15 cellular contexts compared by ENCODE assay signal in the genomic region with DNA sequence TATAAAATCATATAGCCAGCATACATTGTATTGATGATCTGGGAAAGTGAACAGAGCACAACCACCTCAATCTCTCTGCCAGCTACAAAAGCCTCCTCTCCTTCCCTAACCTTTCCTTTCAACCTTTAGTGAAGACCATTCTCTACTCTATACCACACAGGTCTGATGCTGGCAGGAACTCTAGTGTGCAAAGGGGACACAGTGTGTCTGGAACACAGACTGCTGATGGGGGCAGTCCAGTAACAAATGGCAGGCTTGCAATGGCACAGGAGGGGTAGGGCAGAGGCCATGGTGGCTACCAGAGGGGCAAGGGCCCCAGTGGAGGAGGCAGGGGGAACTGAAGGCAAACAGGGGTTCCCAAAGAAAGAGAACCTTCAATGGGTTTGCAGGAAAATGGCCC. TPM values are rescaled to one million over a fixed set of nuclear protein-coding genes. Genes with fewer than 3 reads are reported as not detected.
DNase-seq lines count a peak whose midpoint lies in the region; ATAC-seq, FAIRE-seq and TF ChIP-seq lines count a peak whose summit lies in the region.
"Had no signal": no experiment of that assay in that cellular context is flagged by ENCODE, and none has a peak within 500 bp of the region (broad histone marks: within the 10 kb centered on the region; RNA-seq: fewer than 3 reads in every experiment).

No MANE protein-coding gene starts in this region.

- no peak overlapping the region for H3K4me3 ChIP-seq in heart left ventricle
- no peak overlapping the region for H3K4me3 ChIP-seq in mesendoderm (ENCODE audit: low read length)
- H3K4me3 ChIP-seq: GM12878, GM23248 had no signal

- H3K36me3 ChIP-seq in heart left ventricle = peaks cover 0 to 53% (median 38%) of the 10 kb centered on the region in 9 donors
- H3K36me3 ChIP-seq in mesendoderm (ENCODE audit: control insufficient read depth, insufficient read depth, low read length) = no peaks in the 10 kb centered on the region

- no peak overlapping the region for H3K27ac ChIP-seq in heart left ventricle
- no peak overlapping the region for H3K27ac ChIP-seq in mesendoderm (ENCODE audit: low read depth, low read length)
- H3K27ac ChIP-seq: 22Rv1, GM23248 had no signal

- peaks cover 4 to 17% (median 7%) of the 10 kb centered on the region in 5 experiments for H3K9me3 Mint-ChIP-seq in brain

- H3K4me1 Mint-ChIP-seq in brain = peaks cover 30% of the 10 kb centered on the region

- H3K4me2 ChIP-seq in mesendoderm (ENCODE audit: low read length) = no peak overlapping the region

- no peak overlapping the region for H2AK5ac ChIP-seq in mesendoderm (ENCODE audit: low read length)

- H2BK5ac ChIP-seq in mesendoderm (ENCODE audit: low read length) = no peak overlapping the region

- no peak overlapping the region for H3K56ac ChIP-seq in mesendoderm (ENCODE audit: low read length)

- H2BK120ac ChIP-seq in mesendoderm (ENCODE audit: low read depth, low read length) = no peak overlapping the region

- peak in 3 of 4 donors; percentile 32 to 51 (median 45) for ATAC-seq in heart left ventricle
- no peak for ATAC-seq in Right ventricle myocardium superior (ENCODE audit: poor library complexity)
- no peak for ATAC-seq in GM21825 (IDR thresholded peaks at IDR 0.05; ENCODE audit: unreplicated experiment)
- ATAC-seq: GM12878 had no signal

- no peaks in the 10 kb centered on the region for H3K9me3 ChIP-seq in heart left ventricle

- DNase-seq in heart left ventricle = peak in 1 of 5 donors; percentile 37
- DNase-seq in Right ventricle myocardium superior = no peak
- DNase-seq in mesendoderm = no peak
- no peak for DNase-seq in urothelium cell line (ENCODE audit: low spot score)
- DNase-seq in middle frontal gyrus (ENCODE audit: extremely low spot score, low spot score) = no peak
- DNase-seq in DMS79 (lab: John Stamatoyannopoulos, UW) = no peak
- DNase-seq: CD4-positive, CD25-positive, alpha-beta regulatory T cell; DMS53; GM23248; H7 had no signal

- no peak for TF ChIP-seq POLR2A in heart left ventricle (IDR thresholded peaks at IDR 0.05)

- H3K9ac ChIP-seq in mesendoderm (ENCODE audit: low read length) = no peak overlapping the region
- H3K9ac ChIP-seq: GM23248 had no signal

- no peak overlapping the region for H4K5ac ChIP-seq in mesendoderm (ENCODE audit: low read length)

- TF ChIP-seq CTCF in heart left ventricle (IDR thresholded peaks at IDR 0.05) (no peak), brain (conservative IDR thresholded peaks at IDR 0.05) (no peak)

- peak overlapping the region in 3 of 5 experiments; percentile 25 to 80 (median 46) for H3K27ac Mint-ChIP-seq in brain
- H3K27ac Mint-ChIP-seq: CD4-positive, CD25-positive, alpha-beta regulatory T cell had no signal

- H3K4ac ChIP-seq in mesendoderm (ENCODE audit: low read depth, low read length) = no peak overlapping the region

- peaks cover 6% of the 10 kb centered on the region for H3K79me2 ChIP-seq in mesendoderm (ENCODE audit: control insufficient read depth, insufficient read depth, low read length)

- H3K27me3 ChIP-seq in heart left ventricle (no peaks in the 10 kb centered on the region), mesendoderm (ENCODE audit: insufficient read depth, low read length, poor library complexity) (no peaks in the 10 kb centered on the region)

- peak overlapping the region; percentile 45 for H3K23ac ChIP-seq in mesendoderm (ENCODE audit: low read length)

- FAIRE-seq in urothelium cell line (lab: Jason Lieb, UNC) = peak; percentile 50
- FAIRE-seq: GM12878, GM18507 had no signal

- H3K79me1 ChIP-seq in mesendoderm (ENCODE audit: low read length) = peaks cover 7% of the 10 kb centered on the region

- H4K8ac ChIP-seq in mesendoderm (ENCODE audit: low read depth, low read length) = no peak overlapping the region

- H3K4me1 ChIP-seq in heart left ventricle (peaks cover 0 to 23% (median 8%) of the 10 kb centered on the region in 12 donors), mesendoderm (ENCODE audit: control insufficient read depth, low read depth, low read length) (no peaks in the 10 kb centered on the region)

- peaks cover 94% of the 10 kb centered on the region for H3K36me3 Mint-ChIP-seq in brain

- H3K4me3 Mint-ChIP-seq in brain = no peak overlapping the region
- H3K4me3 Mint-ChIP-seq: CD4-positive, CD25-positive, alpha-beta regulatory T cell had no signal

- intact Hi-C loops in heart left ventricle (cut with DNase I) = no loop called here
- intact Hi-C loops in Right ventricle myocardium superior (cut with DNase I) = no loop called here

- no peak overlapping the region for H2BK15ac ChIP-seq in mesendoderm (replicated peaks; ENCODE audit: low read depth)

- H3K18ac ChIP-seq in mesendoderm (ENCODE audit: low read length) = no peak overlapping the region

- H3K27me3 Mint-ChIP-seq in brain = no peaks in the 10 kb centered on the region
- H3K27me3 Mint-ChIP-seq: CD4-positive, CD25-positive, alpha-beta regulatory T cell had no signal

RNA-seq across cellular contexts. Expression of gene CEP170, which starts 37.0 kb away (rescaled TPM):
- total RNA-seq in heart left ventricle (10 to 100 TPM; 27.2 to 70.3 (median 42.7) TPM), Right ventricle myocardium superior (45.0 TPM)
- polyA plus RNA-seq in heart left ventricle (10 to 100 TPM in 1 of 2 donors, 1 to 10 TPM in 1; 9.7 to 16.6 TPM), brain (ENCODE audit: insufficient read depth, low read depth, low replicate concordance) (61.5 TPM)
- polyA plus RNA-seq in mesendoderm (2013, experiment 1 of 2) = 57.2 TPM
- 58.5 TPM for polyA plus RNA-seq in mesendoderm (2013, experiment 2 of 2)

RNA-seq across cellular contexts. Expression of gene SDCCAG8, which starts 37.8 kb away (rescaled TPM):
- total RNA-seq in heart left ventricle = 10 to 100 TPM; 16.7 to 36.6 (median 23.6) TPM
- polyA plus RNA-seq in heart left ventricle = 10 to 100 TPM in 1 of 2 donors, 1 to 10 TPM in 1; 7.8 to 12.8 TPM
- 16.5 TPM for total RNA-seq in Right ventricle myocardium superior
- polyA plus RNA-seq in brain (ENCODE audit: insufficient read depth, low read depth, low replicate concordance) = 12.3 TPM
- polyA plus RNA-seq in mesendoderm (2013, experiment 1 of 2) = 9.5 TPM
- polyA plus RNA-seq in mesendoderm (2013, experiment 2 of 2) = 8.9 TPM

Comparison
In these comparisons a context has a peak if more than half of its experiments do, and no peak if none do; other contexts are left out.
1. ATAC-seq: peak in heart left ventricle (3 of 4); none in Right ventricle myocardium superior (single experiment) and GM21825 (single experiment).